Comparison of ENCODE assay signal across 12 cellular contexts in the genomic region with DNA sequence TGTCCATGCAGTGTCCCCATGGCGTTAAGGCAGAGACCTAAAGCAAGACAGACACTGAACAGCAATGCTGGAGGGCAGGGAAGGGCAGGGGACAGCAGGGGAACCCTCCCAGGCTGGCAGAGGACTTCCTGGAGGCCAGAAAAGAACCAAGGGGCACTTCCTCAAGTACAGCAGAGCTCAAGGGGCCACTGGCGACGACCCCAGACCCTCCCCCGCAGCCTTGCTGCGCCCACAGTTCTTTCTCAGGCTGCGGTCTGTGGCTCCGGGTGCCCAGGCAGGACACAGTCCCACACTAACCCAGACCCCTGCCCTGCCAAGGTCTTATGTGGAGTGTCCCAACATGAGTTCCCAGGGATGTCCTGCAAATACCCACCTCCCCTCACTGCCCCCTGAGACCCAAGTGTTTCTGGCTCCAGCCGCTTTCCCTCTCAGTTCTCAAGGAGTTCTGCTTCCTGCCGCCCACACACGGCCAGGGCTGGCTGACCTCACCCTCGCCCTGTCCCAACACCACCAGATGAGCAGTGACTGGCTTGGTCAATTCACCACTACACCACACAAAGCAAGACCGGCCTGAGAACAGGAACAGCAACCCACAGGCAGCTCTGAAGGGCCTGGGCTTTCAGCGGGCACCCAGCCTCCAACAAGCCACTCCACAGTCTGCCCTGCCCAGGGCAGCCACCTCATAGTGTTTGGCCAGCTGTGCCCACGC. TPM values are rescaled to one million over a fixed set of nuclear protein-coding genes. Genes with fewer than 3 reads are reported as not detected.
DNase-seq lines count a peak whose midpoint lies in the region; ATAC-seq and TF ChIP-seq lines count a peak whose summit lies in the region.
"Had no signal": no experiment of that assay in that cellular context is flagged by ENCODE, and none has a peak within 500 bp of the region (broad histone marks: within the 10 kb centered on the region; RNA-seq: fewer than 3 reads in every experiment).

No MANE protein-coding gene starts in this region.

- peaks cover under 1% of the 10 kb centered on the region for H3F3A ChIP-seq in SK-N-SH (replicated peaks; ENCODE audit: insufficient read depth)

- ATAC-seq in SK-N-SH treated with all-trans-retinoic acid at 6 μM for 48 hours, result no peak
- ATAC-seq: GM23338 had no signal

- no peaks in the 10 kb centered on the region for H3K9me3 ChIP-seq in SK-N-SH
- no peaks in the 10 kb centered on the region for H3K9me3 ChIP-seq in Peyer's patch
- no peaks in the 10 kb centered on the region for H3K9me3 ChIP-seq in skeletal muscle satellite cell (replicated peaks; ENCODE audit: low read length)

- H3K9me2 ChIP-seq in SK-N-SH, result no peaks in the 10 kb centered on the region

- H3K4me1 ChIP-seq in SK-N-SH (ENCODE audit: control insufficient read depth in 1 of 2, insufficient read depth in 2 of 2, low read depth in 1 of 2, low read length in 1 of 2), result peaks cover 5 to 10% of the 10 kb centered on the region in 2 experiments; a peak in 2 of 4 replicates
- H3K4me1 ChIP-seq in Peyer's patch, result peaks cover 0 to 36% (median 0%) of the 10 kb centered on the region in 4 donors
- peaks cover 29% of the 10 kb centered on the region for H3K4me1 ChIP-seq in skeletal muscle satellite cell (ENCODE audit: control insufficient read depth, insufficient read depth, low read length)

- H3K4me3 ChIP-seq in SK-N-SH (ENCODE audit: low read depth in 2 of 2, low read length in 1 of 2), result no peak overlapping the region
- H3K4me3 ChIP-seq in Peyer's patch, result no peak overlapping the region
- no peak overlapping the region for H3K4me3 ChIP-seq in fibroblast of mammary gland (ENCODE audit: control insufficient read depth, low read depth, low read length)
- H3K4me3 ChIP-seq in skeletal muscle satellite cell (ENCODE audit: low read length), result peak overlapping the region; percentile 43
- H3K4me3 ChIP-seq: GM23338 had no signal

- CTCF ChIA-PET in SK-N-SH (lab: Yijun Ruan, JAX), result no interaction called here

- TF ChIP-seq RAD21 in SK-N-SH (IDR thresholded peaks at IDR 0.05; ENCODE audit: low read length), result no peak

- H3K79me2 ChIP-seq in SK-N-SH (ENCODE audit: insufficient read depth), result peaks cover 85% of the 10 kb centered on the region

- H3K36me3 ChIP-seq in SK-N-SH (replicated peaks in 1 of 2; ENCODE audit: control insufficient read depth in 1 of 2, insufficient read depth in 2 of 2, low read length in 1 of 2) (no peaks in the 10 kb centered on the region), Peyer's patch (no peaks in the 10 kb centered on the region), skeletal muscle satellite cell (ENCODE audit: insufficient read depth, low read length) (no peaks in the 10 kb centered on the region)

- 0 out of 2 replicates have a peak, but pooled peaks cover 11% of the 10 kb centered on the region for H4K20me1 ChIP-seq in SK-N-SH (ENCODE audit: insufficient read depth)

- H3K27ac ChIP-seq in SK-N-SH (ENCODE audit: low read depth in 2 of 2, low read length in 1 of 2) (no peak overlapping the region), Peyer's patch (peak overlapping the region in 3 of 4 donors; percentile 35 to 70 (median 52))

- TF ChIP-seq POLR2A in Peyer's patch (IDR thresholded peaks at IDR 0.05), result no peak

- TF ChIP-seq CTCF in SK-N-SH (IDR thresholded peaks at IDR 0.05), result no peak
- TF ChIP-seq CTCF in Peyer's patch (IDR thresholded peaks at IDR 0.05), result no peak
- no peak for TF ChIP-seq CTCF in fibroblast of mammary gland (conservative IDR thresholded peaks at IDR 0.05; ENCODE audit: control insufficient read depth, insufficient read depth, low read depth, low read length)

- no peak for TF ChIP-seq EP300 in SK-N-SH (IDR thresholded peaks at IDR 0.05; ENCODE audit: borderline replicate concordance in 1 of 2, low read depth in 1 of 2, low read length in 1 of 2)

- POLR2A ChIA-PET in SK-N-SH (lab: Yijun Ruan, JAX), result no interaction called here

- H3K9ac ChIP-seq in SK-N-SH (no peak overlapping the region), skeletal muscle satellite cell (ENCODE audit: low read depth, low read length) (peak overlapping the region; percentile 42)

- H2AFZ ChIP-seq in SK-N-SH (ENCODE audit: low read depth), result no peak overlapping the region
- H2AFZ ChIP-seq: GM23338 had no signal

- 0 out of 2 replicates have a peak overlapping the region, but pooled peaks have one; percentile 15 for H3K4me2 ChIP-seq in SK-N-SH
- peak overlapping the region; percentile 69 for H3K4me2 ChIP-seq in skeletal muscle satellite cell (ENCODE audit: low read length)
- H3K4me2 ChIP-seq: GM23338 had no signal

- H3K27me3 ChIP-seq in SK-N-SH (ENCODE audit: insufficient read depth), result no peaks in the 10 kb centered on the region
- no peaks in the 10 kb centered on the region for H3K27me3 ChIP-seq in Peyer's patch
- H3K27me3 ChIP-seq in skeletal muscle satellite cell (ENCODE audit: control insufficient read depth, insufficient read depth, low read length), result no peaks in the 10 kb centered on the region

- DNase-seq in SK-N-SH, result no peak
- peak in 1 of 3 donors; percentile 25 for DNase-seq in Peyer's patch
- DNase-seq in fibroblast of mammary gland (ENCODE audit: low read depth), result peak; percentile 80
- no peak for DNase-seq in SHP77 (lab: John Stamatoyannopoulos, UW)
- no peak for DNase-seq in NCI-H1436 treated with DMSO at 0.1 percent for 48 hours (lab: John Stamatoyannopoulos, UW)
- DNase-seq in NCI-H2029 treated with DMSO at 0.1 percent for 48 hours (lab: John Stamatoyannopoulos, UW), result no peak
- DNase-seq: kidney glomerular epithelial cell; NK-92 treated with Interleukin-12 subunit alpha and Interleukin-12 subunit beta, amount 100 ng/mL, for 24 hours had no signal

- 76% methylated on average over 5 of the region's 14 CpGs for WGBS in SK-N-SH (ENCODE audit: low lambda C conversion rate)

TF ChIP-seq in SK-N-SH, 30 proteins besides CTCF, POLR2A, EP300 and RAD21 (continues in another document):
- TF ChIP-seq NRF1 (IDR thresholded peaks at IDR 0.05; ENCODE audit: low read depth, low read length) (no peak), RCOR1 (IDR thresholded peaks at IDR 0.05; ENCODE audit: low read length) (no peak), USF2 (IDR thresholded peaks at IDR 0.05; ENCODE audit: borderline replicate concordance, low read depth, low read length) (no peak)

TF ChIP-seq in SK-N-SH treated with all-trans-retinoic acid at 6 μM for 48 hours, 23 proteins besides CTCF, POLR2A, EP300 and RAD21 (continues in another document):
- no peak for TF ChIP-seq ESRRG (CRISPR knock-in tag; IDR thresholded peaks at IDR 0.05)
- TF ChIP-seq CREB5 (CRISPR knock-in tag; IDR thresholded peaks at IDR 0.05; ENCODE audit: low read depth), result no peak
- no peak for TF ChIP-seq RARB (CRISPR knock-in tag; IDR thresholded peaks at IDR 0.05)
- no peak for TF ChIP-seq TOX (CRISPR knock-in tag; IDR thresholded peaks at IDR 0.05; ENCODE audit: borderline replicate concordance)
- TF ChIP-seq ZFP3 (CRISPR knock-in tag; IDR thresholded peaks at IDR 0.05), result no peak
- TF ChIP-seq ZC3H10 (CRISPR knock-in tag; IDR thresholded peaks at IDR 0.05), result no peak
- no peak for TF ChIP-seq ZNF565 (CRISPR knock-in tag; conservative IDR thresholded peaks at IDR 0.05; ENCODE audit: low read depth)
- TF ChIP-seq OSR1 (CRISPR knock-in tag; IDR thresholded peaks at IDR 0.05), result no peak
- no peak for TF ChIP-seq GLIS3 (CRISPR knock-in tag; IDR thresholded peaks at IDR 0.05)

RNA-seq across cellular contexts. Expression of gene CLCN7, which starts 4.1 kb away (rescaled TPM):
- polyA plus RNA-seq in SK-N-SH (2012; rRNA removed), result 22.7 and 44.3 TPM in 2 replicates
- 17.7 and 21.3 TPM in 2 replicates for polyA plus RNA-seq in SK-N-SH (2012; cell fraction: cytosol; rRNA removed)
- 152 and 419 TPM in 2 replicates for polyA plus RNA-seq in SK-N-SH (2012; cell fraction: nucleus; rRNA removed)
- 100 to 1,000 TPM in 2 of 4 donors, 10 to 100 TPM in 2; 95.1 to 194 (median 105) TPM for total RNA-seq in Peyer's patch
- 64.7 and 68.4 TPM in 2 replicates for total RNA-seq in skeletal muscle satellite cell (2012; rRNA removed)

RNA-seq across cellular contexts. Expression of gene PTX4, which starts 18.0 kb away (rescaled TPM):
- not detected in 2 replicates for polyA plus RNA-seq in SK-N-SH (2012; rRNA removed)
- not detected in 2 replicates for polyA plus RNA-seq in SK-N-SH (2012; cell fraction: cytosol; rRNA removed)
- polyA plus RNA-seq in SK-N-SH (2012; cell fraction: nucleus; rRNA removed), result 0.06 TPM in 1 of 2 replicates, not detected in the other
- total RNA-seq in Peyer's patch, result not detected
- total RNA-seq in skeletal muscle satellite cell (2012; rRNA removed), result under 0.01 TPM in 2 replicates
- total RNA-seq: activated CD8-positive, alpha-beta memory T cell treated with anti-CD3 and anti-CD28 coated beads for 36 hours; GM23338 had no signal
- polyA plus RNA-seq: GM23338 had no signal

RNA-seq across cellular contexts. Expression of gene TELO2, which starts 22.5 kb away (rescaled TPM):
- polyA plus RNA-seq in SK-N-SH (2012; rRNA removed), result 19.1 and 24.2 TPM in 2 replicates
- polyA plus RNA-seq in SK-N-SH (2012; cell fraction: cytosol; rRNA removed), result 4.1 and 7.9 TPM in 2 replicates
- polyA plus RNA-seq in SK-N-SH (2012; cell fraction: nucleus; rRNA removed), result 119 and 154 TPM in 2 replicates
- total RNA-seq in Peyer's patch, result 100 to 1,000 TPM in 1 of 4 donors, 10 to 100 TPM in 3; 34.5 to 105 (median 82.4) TPM
- total RNA-seq in skeletal muscle satellite cell (2012; rRNA removed), result 21.5 and 27.7 TPM in 2 replicates

RNA-seq across cellular contexts. Expression of gene CCDC154, which starts 26.3 kb away (rescaled TPM):
- 0.35 and 0.41 TPM in 2 replicates for polyA plus RNA-seq in SK-N-SH (2012; rRNA removed)
- polyA plus RNA-seq in SK-N-SH (2012; cell fraction: cytosol; rRNA removed), result 0.03 and 0.10 TPM in 2 replicates
- 3.6 and 6.9 TPM in 2 replicates for polyA plus RNA-seq in SK-N-SH (2012; cell fraction: nucleus; rRNA removed)
- 10 to 100 TPM in 1 of 4 donors, under 1 TPM in 3; 0.47 to 23.1 (median 0.73) TPM for total RNA-seq in Peyer's patch
- 0.25 and 1.1 TPM in 2 replicates for total RNA-seq in skeletal muscle satellite cell (2012; rRNA removed)
- total RNA-seq: GM23338 had no signal

RNA-seq across cellular contexts. Expression of gene PERCC1, which starts 39.8 kb away (rescaled TPM):
- polyA plus RNA-seq in SK-N-SH (2012; rRNA removed), result not detected in 2 replicates
- not detected in 2 replicates for polyA plus RNA-seq in SK-N-SH (2012; cell fraction: cytosol; rRNA removed)
- not detected in 2 replicates for polyA plus RNA-seq in SK-N-SH (2012; cell fraction: nucleus; rRNA removed)
- total RNA-seq in Peyer's patch, result not detected
- not detected in 2 replicates for total RNA-seq in skeletal muscle satellite cell (2012; rRNA removed)
- total RNA-seq: GM23338 had no signal
- polyA plus RNA-seq: GM23338 had no signal

Comparison
In these comparisons a context has a peak if more than half of its experiments do, and no peak if none do; other contexts are left out.
1. H3K27ac ChIP-seq: peak in Peyer's patch (3 of 4); none in SK-N-SH (0 of 2).